In the genomic region with DNA sequence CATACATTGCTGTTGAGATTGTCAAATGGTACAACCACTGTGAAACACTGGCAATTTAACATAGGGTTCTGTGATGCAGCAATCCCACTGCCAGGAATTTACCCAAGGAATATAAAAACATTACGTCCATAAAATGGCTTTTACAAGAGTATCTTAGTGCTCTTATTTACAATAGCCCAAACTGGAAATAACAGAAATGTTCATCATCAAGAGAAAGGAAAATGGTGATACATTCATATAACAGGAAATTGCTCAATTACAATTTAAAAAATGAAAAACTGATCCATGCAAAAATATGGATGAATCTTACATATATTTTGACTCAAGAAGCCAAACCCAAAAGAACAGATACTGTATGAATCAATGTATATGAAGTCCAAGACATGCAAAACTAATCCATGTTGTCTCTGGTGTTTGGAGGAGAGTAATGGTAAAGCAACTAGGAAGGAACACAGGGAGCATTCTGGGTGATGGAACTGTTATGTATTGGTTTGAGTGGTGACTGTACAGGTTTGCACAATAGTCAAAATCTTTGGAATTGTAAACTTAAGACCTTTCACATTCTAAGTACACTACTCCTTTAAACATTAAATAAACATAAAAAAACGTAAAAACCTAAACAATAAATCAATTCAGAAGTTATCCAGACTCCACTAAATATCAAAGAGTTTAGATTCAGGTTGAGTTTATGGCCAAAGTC, we compare ENCODE assay signal across 19 cellular contexts.
DNase-seq lines count a peak whose midpoint lies in the region; ATAC-seq, FAIRE-seq and TF ChIP-seq lines count a peak whose summit lies in the region.
"Had no signal": no experiment of that assay in that cellular context is flagged by ENCODE, and none has a peak within 500 bp of the region (broad histone marks: within the 10 kb centered on the region; RNA-seq: fewer than 3 reads in every experiment).

No MANE protein-coding gene starts in this region.

- FAIRE-seq in H54 (lab: Jason Lieb, UNC) (peak; percentile 50), K562 (lab: Jason Lieb, UNC) (no peak)
- FAIRE-seq: D721Med had no signal

- CTCF ChIA-PET in K562 (lab: Yijun Ruan, JAX; ENCODE audit: low intra/inter-chr PET ratio): no interaction called here

- in situ Hi-C loops in K562 (cut with MboI): no loop called here

- H3K4me1 ChIP-seq in K562 (replicated peaks in 1 of 2; ENCODE audit: control insufficient read depth in 2 of 2, insufficient read depth in 2 of 2, low read length in 2 of 2): no peaks in the 10 kb centered on the region
- no peaks in the 10 kb centered on the region for H3K4me1 ChIP-seq in lower lobe of right lung
- H3K4me1 ChIP-seq: BE2C, SJCRH30 had no signal

- no peak for ATAC-seq in K562
- ATAC-seq in lower lobe of right lung: no peak
- ATAC-seq: CD8-positive, alpha-beta T cell had no signal

- TF ChIP-seq CTCF in K562 (IDR thresholded peaks at IDR 0.05 in 2 of 3, conservative IDR thresholded peaks at IDR 0.05 in 1 of 3; ENCODE audit: insufficient read depth in 2 of 3, low read depth in 1 of 3, low read length in 3 of 3) (no peak), fibroblast of the aortic adventitia (IDR thresholded peaks at IDR 0.05; ENCODE audit: insufficient read depth, low read length) (no peak), lower lobe of right lung (IDR thresholded peaks at IDR 0.05) (no peak)

- H3K4me3 ChIP-seq in K562: no peak overlapping the region
- no peak overlapping the region for H3K4me3 ChIP-seq in fibroblast of the aortic adventitia (ENCODE audit: low read depth, low read length)
- H3K4me3 ChIP-seq in lower lobe of right lung: no peak overlapping the region
- H3K4me3 ChIP-seq: SJCRH30 had no signal

- intact Hi-C loops in K562 (cut with micrococcal nuclease) (no loop called here), lower lobe of right lung (cut with DNase I) (no loop called here)

- no peak for TF ChIP-seq EP300 in K562 (IDR thresholded peaks at IDR 0.05; ENCODE audit: low read length)

- no peaks in the 10 kb centered on the region for H3K79me2 ChIP-seq in K562 (ENCODE audit: control insufficient read depth, insufficient read depth, low read length)

- H3K27ac ChIP-seq in K562 (ENCODE audit: extremely low read depth, low read depth, low read length) (no peak overlapping the region), lower lobe of right lung (no peak overlapping the region)
- H3K27ac ChIP-seq: SJCRH30 had no signal

- POLR2A ChIA-PET in K562 (lab: Yijun Ruan, JAX): no interaction called here

- WGBS in K562 (ENCODE audit: insufficient coverage, low coverage, missing lambda C conversion rate): 5% methylated on average over 2 of the region's 2 CpGs

- no peak overlapping the region for H3K9ac ChIP-seq in K562 (ENCODE audit: insufficient read depth in 1 of 2, low read depth in 2 of 2, low read length in 2 of 2)

- H3K4me2 ChIP-seq in K562 (ENCODE audit: insufficient read depth, low read length): no peak overlapping the region

- no peaks in the 10 kb centered on the region for H3K9me3 ChIP-seq in K562 (replicated peaks; ENCODE audit: control insufficient read depth, insufficient read depth, low read depth, low read length)
- peaks cover 8% of the 10 kb centered on the region for H3K9me3 ChIP-seq in lower lobe of right lung
- H3K9me3 ChIP-seq: BE2C had no signal

- H3K9me1 ChIP-seq in K562 (ENCODE audit: control insufficient read depth, insufficient read depth, low read length): no peaks in the 10 kb centered on the region

- no TSS peak for BruUV-seq in K562 (replicated peaks; lab: Mats Ljungman, UMichigan)

- no peak for TF ChIP-seq RAD21 in K562 (CRISPR knock-in tag; conservative IDR thresholded peaks at IDR 0.05 in 1 of 2, IDR thresholded peaks at IDR 0.05 in 1 of 2)

- no peaks in the 10 kb centered on the region for H3K36me3 ChIP-seq in K562 (ENCODE audit: control insufficient read depth, insufficient read depth, low read length)
- no peaks in the 10 kb centered on the region for H3K36me3 ChIP-seq in lower lobe of right lung
- H3K36me3 ChIP-seq: BE2C, SJCRH30 had no signal

- TF ChIP-seq POLR2A in H54 (IDR thresholded peaks at IDR 0.05; ENCODE audit: low read depth, low read length) (no peak), K562 (conservative IDR thresholded peaks at IDR 0.05) (no peak)

- H3K27me3 ChIP-seq in K562 (ENCODE audit: control insufficient read depth in 2 of 2, insufficient read depth in 2 of 2, low read length in 2 of 2) (no peaks in the 10 kb centered on the region), lower lobe of right lung (ENCODE audit: low read depth) (no peaks in the 10 kb centered on the region)
- H3K27me3 ChIP-seq: BE2C, SJCRH30 had no signal

- no peaks in the 10 kb centered on the region for H4K20me1 ChIP-seq in K562 (replicated peaks; ENCODE audit: control insufficient read depth, insufficient read depth, low read length)

- no peak for DNase-seq in H54 (ENCODE audit: insufficient read length, low spot score)
- no peak for DNase-seq in K562 (ENCODE audit: extremely low read depth in 1 of 4, low spot score in 3 of 4)
- DNase-seq in fibroblast of the aortic adventitia (ENCODE audit: low read depth): peak; percentile 38
- peak; percentile 2 for DNase-seq in superior temporal gyrus (ENCODE audit: extremely low spot score)
- no peak for DNase-seq in lower lobe of right lung
- no peak for DNase-seq in NAMALWA (ENCODE audit: low spot score)
- DNase-seq in islet precursor cell: no peak
- DNase-seq: BE2C; CD8-positive, alpha-beta T cell; DMS79 treated with DMSO at 0.1 percent for 48 hours; Kasumi-1; MV-4-11; NCI-H1436 treated with DMSO at 0.1 percent for 48 hours; NCI-H2081; NCI-H226; NCI-H526; RPMI8226; SJCRH30 had no signal

- H2AFZ ChIP-seq in K562 (ENCODE audit: low read depth, low read length): 0 out of 2 replicates have a peak overlapping the region, but pooled peaks have one; percentile 19

TF ChIP-seq in K562, 482 proteins besides CTCF, POLR2A, EP300 and RAD21 (continues in another document):
- TF ChIP-seq BCL6 (CRISPR knock-in tag; IDR thresholded peaks at IDR 0.05) (no peak), TFAM (CRISPR knock-in tag; conservative IDR thresholded peaks at IDR 0.05) (no peak)

Comparison
In these comparisons a context has a peak if more than half of its experiments do, and no peak if none do; other contexts are left out.
1. DNase-seq: peak in fibroblast of the aortic adventitia (single experiment) and superior temporal gyrus (single experiment); none in H54 (single experiment), K562 (0 of 4), lower lobe of right lung (single experiment), NAMALWA (single experiment) and islet precursor cell (single experiment).